In genomic region chr5:115555084-115555633, GRCh38 we compare ENCODE assay signal across 2 cellular contexts.
TF ChIP-seq lines count a peak whose summit lies in the region.

No MANE protein-coding gene starts in this region.

TF ChIP-seq in IMR-90, 13 proteins besides CTCF, POLR2A, EP300 and RAD21 (continued from another document):
- TF ChIP-seq CHD1 (IDR thresholded peaks at IDR 0.05; ENCODE audit: low read depth, low read length) (no peak), BHLHE40 (IDR thresholded peaks at IDR 0.05; ENCODE audit: low read depth, low read length) (no peak), USF2 (IDR thresholded peaks at IDR 0.05; ENCODE audit: low read depth, low read length) (no peak), RCOR1 (IDR thresholded peaks at IDR 0.05; ENCODE audit: insufficient replicate concordance, low read length) (no peak), FOS (IDR thresholded peaks at IDR 0.05; ENCODE audit: low read depth, low read length) (no peak), MXI1 (IDR thresholded peaks at IDR 0.05; ENCODE audit: borderline replicate concordance, low read depth, low read length) (no peak), ELK1 (IDR thresholded peaks at IDR 0.05; ENCODE audit: borderline replicate concordance, low read depth, low read length) (no peak), CEBPB (IDR thresholded peaks at IDR 0.05; ENCODE audit: low read depth, low read length) (no peak), MAFK (IDR thresholded peaks at IDR 0.05; ENCODE audit: low read depth, low read length) (no peak), SMC3 (IDR thresholded peaks at IDR 0.05; ENCODE audit: low read depth, low read length) (no peak)

TF ChIP-seq in liver, 16 proteins besides CTCF, POLR2A, EP300 and RAD21:
- no peak for TF ChIP-seq REST (IDR thresholded peaks at IDR 0.05)
- TF ChIP-seq ATF3 (IDR thresholded peaks at IDR 0.05): no peak
- TF ChIP-seq MAX (IDR thresholded peaks at IDR 0.05): no peak
- TF ChIP-seq HNF4G (IDR thresholded peaks at IDR 0.05): no peak
- no peak for TF ChIP-seq FOXA1 (IDR thresholded peaks at IDR 0.05)
- peak; percentile 24 for TF ChIP-seq SP1 (IDR thresholded peaks at IDR 0.05)
- TF ChIP-seq ZBTB33 (IDR thresholded peaks at IDR 0.05): no peak
- no peak for TF ChIP-seq GABPA (IDR thresholded peaks at IDR 0.05 in 1 of 2, conservative IDR thresholded peaks at IDR 0.05 in 1 of 2)
- peak in 1 of 2 donors; percentile 43 for TF ChIP-seq JUND (IDR thresholded peaks at IDR 0.05)
- TF ChIP-seq EGR1 (IDR thresholded peaks at IDR 0.05; ENCODE audit: low read depth in 2 of 2): no peak
- peak; percentile 57 to 74 for TF ChIP-seq HNF4A (conservative IDR thresholded peaks at IDR 0.05)
- TF ChIP-seq RXRA (IDR thresholded peaks at IDR 0.05): peak in 1 of 2 donors; percentile 65
